15 cellular contexts compared by ENCODE assay signal in genomic region chr9:7148243-7148765, GRCh38.
"Had no signal": no experiment of that assay in that cellular context is flagged by ENCODE, and none has a peak within 500 bp of the region (broad histone marks: within the 10 kb centered on the region; RNA-seq: fewer than 3 reads in every experiment).

No MANE protein-coding gene starts in this region.

- H3K9me3 ChIP-seq: esophagus muscularis mucosa, prostate gland, thoracic aorta, uterus had no signal

- H3K27ac Mint-ChIP-seq: activated T-helper 2 cell treated with anti-CD3 and anti-CD28 coated beads, Interferon-gamma antibody, Interleukin-2, Interleukin-4, amounts not matched to agents 10 μg/mL and 5 μg/mL and 100 μg/mL, durations not matched to agents 14 hours and 24 hours and 36 hours; stimulated activated effector memory CD8-positive, alpha-beta T cell treated with anti-CD3 and anti-CD28 coated beads, Interleukin-12 subunit alpha, Interleukin-12 subunit beta, amount 100 ng/mL, for 72 hours had no signal

- H3K4me3 Mint-ChIP-seq: stimulated activated effector memory CD8-positive, alpha-beta T cell treated with anti-CD3 and anti-CD28 coated beads, Interleukin-12 subunit alpha, Interleukin-12 subunit beta, amount 100 ng/mL, for 72 hours; T-helper 17 cell had no signal

- H3K27me3 Mint-ChIP-seq: T-helper 17 cell had no signal

- H3K27ac ChIP-seq: prostate gland, uterus had no signal

- DNase-seq: activated CD4-positive, alpha-beta T cell treated with anti-CD3 and anti-CD28 coated beads, Interleukin-2, amount 50 U/mL, for 1 hour; activated naive CD4-positive, alpha-beta T cell treated with anti-CD3 and anti-CD28 coated beads, Interleukin-2, amount 50 U/mL, for 16 hours; effector CD4-positive, alpha-beta T cell; kidney; stimulated activated CD4-positive, alpha-beta T cell treated with anti-CD3 and anti-CD28 coated beads, Interleukin-1b, Interleukin-23, amount 100 ng/mL, for 48 hours; T-helper 17 cell; uterus had no signal

- H3K27me3 ChIP-seq: esophagus muscularis mucosa, uterus had no signal

- FAIRE-seq: kidney, TTC549 had no signal

- H3K9me3 Mint-ChIP-seq: activated T-helper 2 cell treated with anti-CD3 and anti-CD28 coated beads, Interferon-gamma antibody, Interleukin-2, Interleukin-4, amounts not matched to agents 10 μg/mL and 5 μg/mL and 100 μg/mL, durations not matched to agents 14 hours and 24 hours and 36 hours; stimulated activated effector memory CD8-positive, alpha-beta T cell treated with anti-CD3 and anti-CD28 coated beads, Interleukin-12 subunit alpha, Interleukin-12 subunit beta, amount 100 ng/mL, for 72 hours had no signal

- H3K4me1 ChIP-seq: prostate gland had no signal

- H3K36me3 ChIP-seq: prostate gland, thoracic aorta, uterus had no signal

- ATAC-seq: sciatic nerve; stimulated activated effector memory CD8-positive, alpha-beta T cell treated with anti-CD3 and anti-CD28 coated beads, Interleukin-12 subunit alpha, Interleukin-12 subunit beta, amount 100 ng/mL, for 72 hours; T-helper 17 cell had no signal

- H3K4me1 Mint-ChIP-seq: stimulated activated effector memory CD8-positive, alpha-beta T cell treated with anti-CD3 and anti-CD28 coated beads, Interleukin-12 subunit alpha, Interleukin-12 subunit beta, amount 100 ng/mL, for 72 hours had no signal

- H3K4me3 ChIP-seq: coronary artery, esophagus muscularis mucosa, prostate gland, uterus had no signal
